8 cellular contexts compared by ENCODE assay signal in genomic region chr4:47704693-47705325, GRCh38.
A peak's percentile ranks its signal among the peaks of the same experiment; 100 is the strongest.
DNase-seq lines count a peak whose midpoint lies in the region; ATAC-seq and TF ChIP-seq lines count a peak whose summit lies in the region.

No MANE protein-coding gene starts in this region.

- DNase-seq in AG04450 (ENCODE audit: low read depth, low spot score) (peak; percentile 7), IMR-90 (peak; percentile 37), RPMI7951 (ENCODE audit: low read depth) (peak; percentile 37), fibroblast of the aortic adventitia (ENCODE audit: low read depth) (peak; percentile 24)

- no peak for TF ChIP-seq POLR2A in IMR-90 (IDR thresholded peaks at IDR 0.05; ENCODE audit: low read depth, low read length)

- CTCF ChIA-PET in AG04450 (lab: Charles Lee), result interaction anchor here (0.6 to 4.2 kb wide), 29 partner anchors 8 to 388 kb away, joined by 3 to 61 read pairs (median 4); partner anchors contain the start of gene CORIN
- CTCF ChIA-PET in IMR-90 (lab: Yijun Ruan, JAX), result interaction anchor here (0.7 to 4.1 kb wide), 7 partner anchors 10 to 207 kb away, joined by 3 to 20 read pairs (median 4); no protein-coding TSS in a partner anchor

- no peak overlapping the region for H2AK9ac ChIP-seq in IMR-90 (replicated peaks; ENCODE audit: low read depth, low read length, poor library complexity)

- no CpG with 5 or more reads among the region's 11 CpGs for WGBS in IMR-90 (ENCODE audit: extremely low coverage in 2 of 2, insufficient read length in 1 of 2), 2 experiments

- H3K79me2 ChIP-seq in parathyroid adenoma, result no peaks in the 10 kb centered on the region

- H4K91ac ChIP-seq in IMR-90 (ENCODE audit: insufficient read depth, low read depth, low read length), result no peak overlapping the region

- no peak overlapping the region for H2BK20ac ChIP-seq in IMR-90 (ENCODE audit: low read depth, low read length)

- intact Hi-C loops in IMR-90 (cut with micrococcal nuclease), result loop anchor here (1.0 kb wide), 3 partner anchors 131 to 382 kb away; no protein-coding TSS in a partner anchor

- H2BK15ac ChIP-seq in IMR-90 (ENCODE audit: low read depth, low read length), result no peak overlapping the region

- H3K27me3 ChIP-seq in AG04450 (ENCODE audit: control insufficient read depth, insufficient read depth, low read length), result peaks cover 3% of the 10 kb centered on the region
- peaks cover 9% of the 10 kb centered on the region for H3K27me3 ChIP-seq in IMR-90 (ENCODE audit: control insufficient read depth, insufficient read depth, low read length)
- no peaks in the 10 kb centered on the region for H3K27me3 ChIP-seq in parathyroid adenoma (ENCODE audit: control insufficient read depth, insufficient read depth, low read length)

- peak; percentile 69 for TF ChIP-seq RAD21 in IMR-90 (IDR thresholded peaks at IDR 0.05; ENCODE audit: low read length)

- no peaks in the 10 kb centered on the region for H4K20me1 ChIP-seq in IMR-90 (ENCODE audit: insufficient read depth, low read length)

- no peak overlapping the region for H3K18ac ChIP-seq in IMR-90 (ENCODE audit: low read depth, low read length)

- H3K9me1 ChIP-seq in IMR-90 (ENCODE audit: insufficient read depth, low read length), result no peaks in the 10 kb centered on the region

- H3K4me1 ChIP-seq in IMR-90 (ENCODE audit: control insufficient read depth, insufficient read depth, low read length) (no peaks in the 10 kb centered on the region), parathyroid adenoma (no peaks in the 10 kb centered on the region)

- ATAC-seq in IMR-90 (ENCODE audit: low read depth) (peak; percentile 93), HG03565 (IDR thresholded peaks at IDR 0.05; ENCODE audit: unreplicated experiment) (no peak), HG02571 (IDR thresholded peaks at IDR 0.05; ENCODE audit: unreplicated experiment) (no peak)

- dilution Hi-C loops in IMR-90 (cut with HindIII; ENCODE audit: low sequenced_read_pairs, unreplicated experiment), result no loop called here

- no peak overlapping the region for H3K14ac ChIP-seq in IMR-90 (replicated peaks; ENCODE audit: low read depth, low read length)

- no peaks in the 10 kb centered on the region for H3K9me3 ChIP-seq in AG04450 (ENCODE audit: control insufficient read depth, insufficient read depth, low read length)
- H3K9me3 ChIP-seq in IMR-90 (ENCODE audit: control insufficient read depth, insufficient read depth, low read length), result no peaks in the 10 kb centered on the region
- no peaks in the 10 kb centered on the region for H3K9me3 ChIP-seq in parathyroid adenoma (ENCODE audit: control insufficient read depth, low read length)

- in situ Hi-C loops in IMR-90 (cut with MboI; ENCODE audit: low sequenced_read_pairs), result loop anchor here (10.0 kb wide), 1 partner anchor 130 kb away; the partner anchor contains the start of gene CORIN

- no peaks in the 10 kb centered on the region for H3K79me1 ChIP-seq in IMR-90 (ENCODE audit: low read depth in 1 of 2, low read length in 2 of 2)

- H3K27ac ChIP-seq in AG04450 (ENCODE audit: low read depth, low read length) (no peak overlapping the region), IMR-90 (ENCODE audit: insufficient read depth, low read length) (no peak overlapping the region), parathyroid adenoma (no peak overlapping the region)

- no peak overlapping the region for H2BK5ac ChIP-seq in IMR-90 (ENCODE audit: low read depth, low read length, poor library complexity, severe bottlenecking)

- H3K36me3 ChIP-seq in IMR-90 (ENCODE audit: control insufficient read depth, insufficient read depth, low read length) (no peaks in the 10 kb centered on the region), parathyroid adenoma (ENCODE audit: control insufficient read depth, insufficient read depth, low read length) (no peaks in the 10 kb centered on the region)

- no peak overlapping the region for H2AK5ac ChIP-seq in IMR-90 (ENCODE audit: low read depth, low read length)

- H4K8ac ChIP-seq in IMR-90 (ENCODE audit: low read depth in 2 of 2, low read length in 2 of 2), result no peak overlapping the region

- TF ChIP-seq CTCF in AG04450 (IDR thresholded peaks at IDR 0.05; ENCODE audit: low read depth, low read length), result peak; percentile 47
- TF ChIP-seq CTCF in GM12875 (IDR thresholded peaks at IDR 0.05; ENCODE audit: borderline replicate concordance, insufficient read depth, low read depth, low read length), result peak; percentile 53; the same call in 1 of the 2 replicates
- TF ChIP-seq CTCF in IMR-90 (conservative IDR thresholded peaks at IDR 0.05; ENCODE audit: low read depth, low read length), result peak; percentile 58
- TF ChIP-seq CTCF in fibroblast of the aortic adventitia (IDR thresholded peaks at IDR 0.05; ENCODE audit: insufficient read depth, low read length), result peak; percentile 39
- TF ChIP-seq CTCF in parathyroid adenoma (IDR thresholded peaks at IDR 0.05), result peak; percentile 39

- H3K4me3 ChIP-seq in AG04450 (ENCODE audit: low read depth, low read length), result no peak overlapping the region
- H3K4me3 ChIP-seq in GM12875 (ENCODE audit: low read depth, low read length), result no peak overlapping the region
- no peak overlapping the region for H3K4me3 ChIP-seq in IMR-90 (ENCODE audit: insufficient read depth, low read depth, low read length)
- no peak overlapping the region for H3K4me3 ChIP-seq in fibroblast of the aortic adventitia (ENCODE audit: low read depth, low read length)
- H3K4me3 ChIP-seq in parathyroid adenoma (ENCODE audit: low read depth, low read length), result peak overlapping the region; percentile 37

- H3K4me2 ChIP-seq in IMR-90 (ENCODE audit: low read depth, low read length) (no peak overlapping the region), parathyroid adenoma (ENCODE audit: low read length) (peak overlapping the region; percentile 63)

- no peak overlapping the region for H3K23ac ChIP-seq in IMR-90 (ENCODE audit: low read depth, low read length)

- POLR2A ChIA-PET in AG04450 (lab: Yijun Ruan, JAX), result no interaction called here
- POLR2A ChIA-PET in IMR-90 (lab: Charles Lee; ENCODE audit: unreplicated experiment), result no interaction called here

- H4K5ac ChIP-seq in IMR-90 (ENCODE audit: low read depth, low read length), result no peak overlapping the region

- H3K9ac ChIP-seq in IMR-90 (ENCODE audit: low read depth, low read length) (no peak overlapping the region), parathyroid adenoma (no peak overlapping the region)

- BruUV-seq in IMR-90 (replicated peaks; lab: Mats Ljungman, UMichigan), result no TSS peak

- no peak overlapping the region for H3K56ac ChIP-seq in IMR-90 (ENCODE audit: extremely low read depth, insufficient read depth, low read length)

- no peak overlapping the region for H2BK120ac ChIP-seq in IMR-90 (ENCODE audit: low read depth, low read length)

- H3K4ac ChIP-seq in IMR-90 (ENCODE audit: low read depth, low read length), result no peak overlapping the region

- H2AFZ ChIP-seq in IMR-90 (replicated peaks; ENCODE audit: low read length, poor library complexity) (no peak overlapping the region), parathyroid adenoma (no peak overlapping the region)

TF ChIP-seq in IMR-90, 13 proteins besides CTCF, POLR2A, EP300 and RAD21:
- no peak for TF ChIP-seq CEBPB (IDR thresholded peaks at IDR 0.05; ENCODE audit: low read depth, low read length)
- TF ChIP-seq MAZ (IDR thresholded peaks at IDR 0.05; ENCODE audit: borderline replicate concordance, low read depth, low read length), result no peak
- no peak for TF ChIP-seq RCOR1 (IDR thresholded peaks at IDR 0.05; ENCODE audit: insufficient replicate concordance, low read length)
- TF ChIP-seq SMC3 (IDR thresholded peaks at IDR 0.05; ENCODE audit: low read depth, low read length), result peak; percentile 56
